ENCODE assay signal across 13 cellular contexts in genomic region chr17:15258113-15258512, GRCh38. TPM values are rescaled to one million over a fixed set of nuclear protein-coding genes. Genes with fewer than 3 reads are reported as not detected.
DNase-seq lines count a peak whose midpoint lies in the region; ATAC-seq, FAIRE-seq and TF ChIP-seq lines count a peak whose summit lies in the region.
"Had no signal": no experiment of that assay in that cellular context is flagged by ENCODE, and none has a peak within 500 bp of the region (broad histone marks: within the 10 kb centered on the region; RNA-seq: fewer than 3 reads in every experiment).

No MANE protein-coding gene starts in this region.

- BruUV-seq in IMR-90 (replicated peaks; lab: Mats Ljungman, UMichigan): no TSS peak

- no peak overlapping the region for H3K27ac Mint-ChIP-seq in neural crest cell (ENCODE audit: unreplicated experiment)
- H3K27ac Mint-ChIP-seq: activated CD4-positive, alpha-beta memory T cell treated with anti-CD3 and anti-CD28 coated beads, Interleukin-2, amount 10 ng/mL, durations not matched to agents 7 days and 5 days; activated naive CD4-positive, alpha-beta T cell treated with anti-CD3 and anti-CD28 coated beads, Interleukin-2, amount 50 U/mL, for 72 hours; stimulated activated naive B cell treated with anti-CD40 and anti-IgM and Interleukin-4, amounts not matched to agents 10 μg/mL and 1 μg/mL and 100 μg/mL, for 72 hours had no signal

- H3K9ac ChIP-seq in IMR-90 (ENCODE audit: low read depth, low read length): no peak overlapping the region

- H4K8ac ChIP-seq in IMR-90 (ENCODE audit: low read depth in 2 of 2, low read length in 2 of 2): no peak overlapping the region

- intact Hi-C loops in IMR-90 (cut with micrococcal nuclease): loop anchor here (5.0 kb wide), 1 partner anchor 394 kb away; no protein-coding TSS in a partner anchor
- intact Hi-C loops in thyroid gland (cut with DNase I): no loop called here

- H3K36me3 Mint-ChIP-seq in neural crest cell (ENCODE audit: low read depth): peaks cover 15% of the 10 kb centered on the region
- H3K36me3 Mint-ChIP-seq: activated naive CD4-positive, alpha-beta T cell treated with anti-CD3 and anti-CD28 coated beads, Interleukin-2, amount 50 U/mL, for 72 hours; stimulated activated naive B cell treated with anti-CD40 and anti-IgM and Interleukin-4, amounts not matched to agents 10 μg/mL and 1 μg/mL and 100 μg/mL, for 72 hours had no signal

- H3K4me2 ChIP-seq in IMR-90 (ENCODE audit: low read depth, low read length): no peak overlapping the region; the same call in 1 of the 2 replicates

- H3K9me3 Mint-ChIP-seq in neural crest cell: no peaks in the 10 kb centered on the region
- H3K9me3 Mint-ChIP-seq: activated CD4-positive, alpha-beta memory T cell treated with anti-CD3 and anti-CD28 coated beads, Interleukin-2, amount 10 ng/mL, durations not matched to agents 7 days and 5 days; activated naive CD4-positive, alpha-beta T cell treated with anti-CD3 and anti-CD28 coated beads, Interleukin-2, amount 50 U/mL, for 72 hours; stimulated activated naive B cell treated with anti-CD40 and anti-IgM and Interleukin-4, amounts not matched to agents 10 μg/mL and 1 μg/mL and 100 μg/mL, for 72 hours had no signal

- peaks cover 13% of the 10 kb centered on the region for H3K4me1 ChIP-seq in IMR-90 (ENCODE audit: control insufficient read depth, insufficient read depth, low read length)
- peaks cover 37 to 43% of the 10 kb centered on the region in 2 donors for H3K4me1 ChIP-seq in thyroid gland

- no peak overlapping the region for H2BK15ac ChIP-seq in IMR-90 (ENCODE audit: low read depth, low read length)

- in situ Hi-C loops in IMR-90 (cut with MboI; ENCODE audit: low sequenced_read_pairs): loop anchor here (5.0 to 25.0 kb wide), 3 partner anchors 244 to 704 kb away; no protein-coding TSS in a partner anchor

- TF ChIP-seq CTCF in IMR-90 (conservative IDR thresholded peaks at IDR 0.05; ENCODE audit: low read depth, low read length) (no peak), coronary artery (IDR thresholded peaks at IDR 0.05) (no peak), neural crest cell (conservative IDR thresholded peaks at IDR 0.05) (no peak), thyroid gland (IDR thresholded peaks at IDR 0.05) (no peak)

- H4K5ac ChIP-seq in IMR-90 (ENCODE audit: low read depth, low read length): no peak overlapping the region

- peaks cover 41% of the 10 kb centered on the region for H3K27me3 Mint-ChIP-seq in neural crest cell (ENCODE audit: low read depth)

- FAIRE-seq in HTR-8/SVneo (lab: Jason Lieb, UNC): no peak
- FAIRE-seq: pancreas had no signal

- DNase-seq in IMR-90 (no peak), coronary artery (ENCODE audit: low spot score) (no peak), neural crest cell (ENCODE audit: low read depth, low spot score) (no peak), thyroid gland (no peak), HTR-8/SVneo (ENCODE audit: insufficient read length, low spot score) (no peak)
- no peak for DNase-seq in stimulated activated CD4-positive, alpha-beta T cell treated with anti-CD3 and anti-CD28 coated beads, Interleukin-4, amount 100 ng/mL, for 24 hours
- DNase-seq: brain microvascular endothelial cell; effector CD4-positive, alpha-beta T cell had no signal

- dilution Hi-C loops in IMR-90 (cut with HindIII; ENCODE audit: low sequenced_read_pairs, unreplicated experiment): no loop called here

- no peak overlapping the region for H4K91ac ChIP-seq in IMR-90 (ENCODE audit: insufficient read depth, low read depth, low read length)

- no peaks in the 10 kb centered on the region for H3K9me3 ChIP-seq in IMR-90 (ENCODE audit: control insufficient read depth, insufficient read depth, low read length)
- H3K9me3 ChIP-seq in thyroid gland: no peaks in the 10 kb centered on the region
- H3K9me3 ChIP-seq: pancreas had no signal

- H3K14ac ChIP-seq in IMR-90 (replicated peaks; ENCODE audit: low read depth, low read length): 0 out of 2 replicates have a peak overlapping the region, but pooled peaks have one; percentile 14

- no peak overlapping the region for H3K4ac ChIP-seq in IMR-90 (ENCODE audit: low read depth, low read length)

- TF ChIP-seq POLR2A in IMR-90 (IDR thresholded peaks at IDR 0.05; ENCODE audit: low read depth, low read length) (no peak), thyroid gland (IDR thresholded peaks at IDR 0.05) (no peak)

- no peak overlapping the region for H2BK5ac ChIP-seq in IMR-90 (ENCODE audit: low read depth, low read length, poor library complexity, severe bottlenecking)

- H2AFZ ChIP-seq in IMR-90 (replicated peaks; ENCODE audit: low read length, poor library complexity): no peak overlapping the region

- H3K36me3 ChIP-seq in IMR-90 (ENCODE audit: control insufficient read depth, insufficient read depth, low read length): peaks cover 52% of the 10 kb centered on the region
- peaks cover 16 to 53% of the 10 kb centered on the region in 2 donors for H3K36me3 ChIP-seq in thyroid gland
- H3K36me3 ChIP-seq: brain microvascular endothelial cell, pancreas had no signal

- ATAC-seq in IMR-90 (ENCODE audit: low read depth) (no peak), HG02623 (IDR thresholded peaks at IDR 0.05; ENCODE audit: unreplicated experiment) (no peak)

- H3K27me3 ChIP-seq in IMR-90 (ENCODE audit: control insufficient read depth, insufficient read depth, low read length) (no peaks in the 10 kb centered on the region), thyroid gland (no peaks in the 10 kb centered on the region)
- H3K27me3 ChIP-seq: brain microvascular endothelial cell, pancreas had no signal

- H3K4me3 ChIP-seq in IMR-90 (ENCODE audit: insufficient read depth, low read depth, low read length): no peak overlapping the region
- H3K4me3 ChIP-seq in coronary artery: peak overlapping the region; percentile 81
- no peak overlapping the region for H3K4me3 ChIP-seq in thyroid gland (replicated peaks in 1 of 3)
- H3K4me3 ChIP-seq: pancreas had no signal

- H3K4me3 Mint-ChIP-seq in neural crest cell: peak overlapping the region; percentile 16
- H3K4me3 Mint-ChIP-seq: activated CD4-positive, alpha-beta memory T cell treated with anti-CD3 and anti-CD28 coated beads, Interleukin-2, amount 10 ng/mL, durations not matched to agents 7 days and 5 days; stimulated activated naive B cell treated with anti-CD40 and anti-IgM and Interleukin-4, amounts not matched to agents 10 μg/mL and 1 μg/mL and 100 μg/mL, for 72 hours had no signal

- no peak overlapping the region for H3K56ac ChIP-seq in IMR-90 (ENCODE audit: extremely low read depth, insufficient read depth, low read length)

- H3K27ac ChIP-seq in IMR-90 (ENCODE audit: insufficient read depth, low read length) (no peak overlapping the region), coronary artery (peak overlapping the region; percentile 58 to 74), thyroid gland (peak overlapping the region in 2 of 3 donors; percentile 41 to 46)
- H3K27ac ChIP-seq: brain microvascular endothelial cell, pancreas had no signal

- H2BK20ac ChIP-seq in IMR-90 (ENCODE audit: low read depth, low read length): peak overlapping the region; percentile 10; the same call in 1 of the 2 replicates

- CTCF ChIA-PET in IMR-90 (lab: Yijun Ruan, JAX): interaction anchor here (0.6 to 1.9 kb wide), 4 partner anchors 10 to 245 kb away, joined by 3 to 9 read pairs (median 5); no protein-coding TSS in a partner anchor

- WGBS in IMR-90 (ENCODE audit: extremely low coverage in 2 of 2, insufficient read length in 1 of 2), 2 experiments: 100% methylated on average over 1 of the region's 4 CpGs; no CpG with 5 or more reads in 1 of the 2 experiments
- 95 to 97% methylated on average over 4 of the region's 4 CpGs for WGBS in thyroid gland, 2 donors

- peaks cover 22% of the 10 kb centered on the region; the same call in 1 of the 2 replicates for H3K9me1 ChIP-seq in IMR-90 (ENCODE audit: insufficient read depth, low read length)

- peak overlapping the region; percentile 22 for H2AK9ac ChIP-seq in IMR-90 (replicated peaks; ENCODE audit: low read depth, low read length, poor library complexity)

- H2BK120ac ChIP-seq in IMR-90 (ENCODE audit: low read depth, low read length): no peak overlapping the region

- H2AK5ac ChIP-seq in IMR-90 (ENCODE audit: low read depth, low read length): peak overlapping the region; percentile 2; the same call in 1 of the 2 replicates

- POLR2A ChIA-PET in IMR-90 (lab: Charles Lee; ENCODE audit: unreplicated experiment): no interaction called here

- H3K23ac ChIP-seq in IMR-90 (ENCODE audit: low read depth, low read length): 0 out of 2 replicates have a peak overlapping the region, but pooled peaks have one; percentile 34

- peaks cover 53% of the 10 kb centered on the region; the same call in 1 of the 2 replicates for H4K20me1 ChIP-seq in IMR-90 (ENCODE audit: insufficient read depth, low read length)

- H3K4me1 Mint-ChIP-seq in neural crest cell: peaks cover 38% of the 10 kb centered on the region

- H3K18ac ChIP-seq in IMR-90 (ENCODE audit: low read depth, low read length): no peak overlapping the region

- TF ChIP-seq RAD21 in IMR-90 (IDR thresholded peaks at IDR 0.05; ENCODE audit: low read length): no peak

- H3K79me1 ChIP-seq in IMR-90 (ENCODE audit: low read depth in 1 of 2, low read length in 2 of 2): peaks cover 26 to 65% of the 10 kb centered on the region in 2 experiments

TF ChIP-seq in IMR-90, 13 proteins besides CTCF, POLR2A, EP300 and RAD21 (continues in another document):
- TF ChIP-seq, protein P1, sequence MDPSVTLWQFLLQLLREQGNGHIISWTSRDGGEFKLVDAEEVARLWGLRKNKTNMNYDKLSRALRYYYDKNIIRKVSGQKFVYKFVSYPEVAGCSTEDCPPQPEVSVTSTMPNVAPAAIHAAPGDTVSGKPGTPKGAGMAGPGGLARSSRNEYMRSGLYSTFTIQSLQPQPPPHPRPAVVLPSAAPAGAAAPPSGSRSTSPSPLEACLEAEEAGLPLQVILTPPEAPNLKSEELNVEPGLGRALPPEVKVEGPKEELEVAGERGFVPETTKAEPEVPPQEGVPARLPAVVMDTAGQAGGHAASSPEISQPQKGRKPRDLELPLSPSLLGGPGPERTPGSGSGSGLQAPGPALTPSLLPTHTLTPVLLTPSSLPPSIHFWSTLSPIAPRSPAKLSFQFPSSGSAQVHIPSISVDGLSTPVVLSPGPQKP (IDR thresholded peaks at IDR 0.05; ENCODE audit: borderline replicate concordance, low read depth, low read length): no peak
- TF ChIP-seq CEBPB (IDR thresholded peaks at IDR 0.05; ENCODE audit: low read depth, low read length): no peak
- TF ChIP-seq FOS (IDR thresholded peaks at IDR 0.05; ENCODE audit: low read depth, low read length): no peak
- TF ChIP-seq RFX5 (IDR thresholded peaks at IDR 0.05; ENCODE audit: low read depth, low read length): no peak
- no peak for TF ChIP-seq RCOR1 (IDR thresholded peaks at IDR 0.05; ENCODE audit: insufficient replicate concordance, low read length)
- TF ChIP-seq MAZ (IDR thresholded peaks at IDR 0.05; ENCODE audit: borderline replicate concordance, low read depth, low read length): no peak
- no peak for TF ChIP-seq MXI1 (IDR thresholded peaks at IDR 0.05; ENCODE audit: borderline replicate concordance, low read depth, low read length)

RNA-seq across cellular contexts. Expression of gene PMP22, which starts 7.0 kb away (rescaled TPM):
- 33.5 and 39.2 TPM in 2 replicates for total RNA-seq in IMR-90 (2012; rRNA removed)
- polyA plus RNA-seq in IMR-90 (2012; rRNA removed): 72.8 and 79.3 TPM in 2 replicates
- polyA plus RNA-seq in IMR-90 (2012; cell fraction: cytosol; rRNA removed): 40.7 and 76.8 TPM in 2 replicates
- polyA plus RNA-seq in IMR-90 (2012; cell fraction: nucleus; rRNA removed; ENCODE audit: low replicate concordance): 20.7 and 30.4 TPM in 2 replicates
- total RNA-seq in neural crest cell: 14.9 and 15.6 TPM in 2 replicates
- 100 to 1,000 TPM in 2 of 4 donors, 10 to 100 TPM in 2; 61.0 to 254 (median 109) TPM for total RNA-seq in thyroid gland
- total RNA-seq: activated CD4-positive, alpha-beta memory T cell treated with anti-CD3 and anti-CD28 coated beads, Interleukin-2, amount 10 ng/mL, durations not matched to agents 7 days and 5 days had no signal
